ENCODE assay signal across 1 cellular context in the genomic region with DNA sequence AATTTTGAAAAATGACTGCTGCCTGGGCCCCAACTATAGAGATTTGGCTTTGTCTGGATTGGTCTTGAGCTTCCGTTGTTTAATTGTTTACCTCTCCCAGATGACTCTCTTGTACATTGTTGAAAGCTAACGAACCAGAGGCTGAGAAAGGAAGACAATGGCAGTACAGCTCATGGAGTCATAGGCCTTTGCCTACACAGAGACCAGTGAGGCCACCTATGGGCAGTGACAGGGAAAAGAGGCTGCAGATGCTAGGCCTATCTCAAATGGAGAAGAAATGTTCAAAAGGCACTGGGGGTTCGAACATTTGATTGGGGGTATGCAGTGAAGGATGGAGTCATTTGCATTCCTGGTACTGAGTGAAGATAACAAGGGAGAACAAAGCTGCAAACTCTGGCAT.
A peak's percentile ranks its signal among the peaks of the same experiment; 100 is the strongest.
TF ChIP-seq lines count a peak whose summit lies in the region.

No MANE protein-coding gene starts in this region.

TF ChIP-seq in HepG2, 621 proteins besides CTCF, POLR2A, EP300 and RAD21:
- TF ChIP-seq STAG1 (CRISPR knock-in tag; IDR thresholded peaks at IDR 0.05): peak; percentile 13; the same call in 1 of the 2 replicates
- TF ChIP-seq KLF6 (CRISPR knock-in tag; IDR thresholded peaks at IDR 0.05): no peak
TF ChIP-seq in HepG2: peak in this region for 1.
